12 cellular contexts compared by ENCODE assay signal in genomic region chr3:187132666-187133065, GRCh38.
"Had no signal": no experiment of that assay in that cellular context is flagged by ENCODE, and none has a peak within 500 bp of the region (broad histone marks: within the 10 kb centered on the region; RNA-seq: fewer than 3 reads in every experiment).

No MANE protein-coding gene starts in this region.

- H3K27ac Mint-ChIP-seq: activated naive CD4-positive, alpha-beta T cell treated with anti-CD3 and anti-CD28 coated beads, Interleukin-2, amount 10 ng/mL, durations not matched to agents 7 days and 5 days; nephron progenitor cell; WTC11 had no signal

- H3K27me3 Mint-ChIP-seq: activated CD8-positive, alpha-beta T cell treated with anti-CD3 and anti-CD28 coated beads for 36 hours; activated naive CD4-positive, alpha-beta T cell treated with anti-CD3 and anti-CD28 coated beads, Interleukin-2, amount 10 ng/mL, durations not matched to agents 7 days and 5 days had no signal

- H3K4me3 Mint-ChIP-seq: activated CD8-positive, alpha-beta T cell treated with anti-CD3 and anti-CD28 coated beads for 36 hours; activated naive CD4-positive, alpha-beta T cell treated with anti-CD3 and anti-CD28 coated beads, Interleukin-2, amount 10 ng/mL, durations not matched to agents 7 days and 5 days; nephron progenitor cell; WTC11 had no signal

- DNase-seq: activated CD4-positive, alpha-beta T cell treated with anti-CD3 and anti-CD28 coated beads for 48 hours; activated CD8-positive, alpha-beta T cell treated with anti-CD3 and anti-CD28 coated beads for 36 hours; activated naive CD4-positive, alpha-beta T cell treated with anti-CD3 and anti-CD28 coated beads, Interleukin-2, amount 10 ng/mL, durations not matched to agents 7 days and 5 days; activated T-cell treated with anti-CD3 and anti-CD28 coated beads, Interleukin-2, amount 50 U/mL, for 1 hour; erythroblast; hypothalamus; lower lobe of right lung; nephron progenitor cell; occipital lobe; stimulated activated naive CD4-positive, alpha-beta T cell treated with Interleukin-2 at 50 U/mL for 16 hours; transverse colon had no signal

- H3K4me1 Mint-ChIP-seq: nephron progenitor cell, WTC11 had no signal

- ATAC-seq: activated CD8-positive, alpha-beta T cell treated with anti-CD3 and anti-CD28 coated beads for 36 hours; lower lobe of right lung; WTC11 had no signal
